1 cellular context compared by ENCODE assay signal in genomic region chr6:10528170-10528981, GRCh38.
TF ChIP-seq lines count a peak whose summit lies in the region.

No MANE protein-coding gene starts in this region.

TF ChIP-seq in HepG2, 621 proteins besides CTCF, POLR2A, EP300 and RAD21 (continued from another document and continues in another):
- TF ChIP-seq MTERF4 (CRISPR knock-in tag; IDR thresholded peaks at IDR 0.05) (no peak), ZNF816 (CRISPR knock-in tag; IDR thresholded peaks at IDR 0.05; ENCODE audit: borderline replicate concordance) (0 out of 2 replicates have a peak, but pooled peaks have one; percentile 22), SP1 (IDR thresholded peaks at IDR 0.05) (no peak), SP1 (CRISPR knock-in tag; IDR thresholded peaks at IDR 0.05) (0 out of 2 replicates have a peak, but pooled peaks have one; percentile 31), ZNF281 (CRISPR knock-in tag; IDR thresholded peaks at IDR 0.05; ENCODE audit: borderline replicate concordance) (no peak), CREM (IDR thresholded peaks at IDR 0.05) (peak; percentile 70), CREM (CRISPR knock-in tag; IDR thresholded peaks at IDR 0.05) (no peak), ZNF282 (IDR thresholded peaks at IDR 0.05; ENCODE audit: partially characterized antibody) (no peak), ZBTB7A (CRISPR knock-in tag; IDR thresholded peaks at IDR 0.05) (no peak), MIER3 (CRISPR knock-in tag; IDR thresholded peaks at IDR 0.05; ENCODE audit: borderline replicate concordance) (0 out of 2 replicates have a peak, but pooled peaks have one; percentile 30), ZNF318 (CRISPR knock-in tag; IDR thresholded peaks at IDR 0.05) (no peak), MED1 (CRISPR knock-in tag; IDR thresholded peaks at IDR 0.05) (peak; percentile 64), ZNF672 (CRISPR knock-in tag; IDR thresholded peaks at IDR 0.05) (no peak), TOPORS (CRISPR knock-in tag; IDR thresholded peaks at IDR 0.05) (0 out of 2 replicates have a peak, but pooled peaks have one; percentile 48), PHF8 (CRISPR knock-in tag; IDR thresholded peaks at IDR 0.05) (peak; percentile 55; the same call in 1 of the 2 replicates), ASH2L (IDR thresholded peaks at IDR 0.05; ENCODE audit: insufficient read length, low read depth, low read length) (peak; percentile 51), MYPOP (CRISPR knock-in tag; IDR thresholded peaks at IDR 0.05) (peak; percentile 73), NFKBIZ (CRISPR knock-in tag; IDR thresholded peaks at IDR 0.05) (0 out of 2 replicates have a peak, but pooled peaks have one; percentile 32), ZNF615 (CRISPR knock-in tag; IDR thresholded peaks at IDR 0.05; ENCODE audit: borderline replicate concordance) (no peak), HNF4G (IDR thresholded peaks at IDR 0.05; ENCODE audit: borderline replicate concordance, low read depth, low read length) (no peak), HNF4G (CRISPR knock-in tag; IDR thresholded peaks at IDR 0.05; ENCODE audit: borderline replicate concordance, low read depth) (0 out of 2 replicates have a peak, but pooled peaks have one; percentile 62), HNRNPUL1 (IDR thresholded peaks at IDR 0.05; ENCODE audit: low read depth, low read length) (no peak), ZBED4 (CRISPR knock-in tag; IDR thresholded peaks at IDR 0.05; ENCODE audit: borderline replicate concordance) (no peak), UBTF (CRISPR knock-in tag; IDR thresholded peaks at IDR 0.05) (peak; percentile 44; the same call in 1 of the 2 replicates), NR2F1 (CRISPR knock-in tag; IDR thresholded peaks at IDR 0.05) (0 out of 4 replicates have a peak, but pooled peaks of 1 of the 2 experiments have one; percentile 33), SMYD3 (CRISPR knock-in tag; IDR thresholded peaks at IDR 0.05) (peak; percentile 95), PREB (CRISPR knock-in tag; IDR thresholded peaks at IDR 0.05) (no peak), HDAC1 (CRISPR knock-in tag; IDR thresholded peaks at IDR 0.05) (peak; percentile 70; the same call in 1 of the 2 replicates), MIER2 (CRISPR knock-in tag; IDR thresholded peaks at IDR 0.05) (no peak), CCDC6 (CRISPR knock-in tag; IDR thresholded peaks at IDR 0.05) (0 out of 2 replicates have a peak, but pooled peaks have one; percentile 33), DRAP1 (CRISPR knock-in tag; IDR thresholded peaks at IDR 0.05) (peak; percentile 76; the same call in 1 of the 2 replicates), ZNF792 (CRISPR knock-in tag; IDR thresholded peaks at IDR 0.05) (peak; percentile 76), ZNF18 (CRISPR knock-in tag; IDR thresholded peaks at IDR 0.05; ENCODE audit: insufficient replicate concordance) (peak; percentile 8), KDM3A (CRISPR knock-in tag; IDR thresholded peaks at IDR 0.05; ENCODE audit: low read depth) (0 out of 2 replicates have a peak, but pooled peaks have one; percentile 50), SIN3B (IDR thresholded peaks at IDR 0.05; ENCODE audit: low read length) (0 out of 2 replicates have a peak, but pooled peaks have one; percentile 9)
